ENCODE assay signal across 8 cellular contexts in genomic region chrX:17736856-17737706, GRCh38.
DNase-seq lines count a peak whose midpoint lies in the region; ATAC-seq lines count a peak whose summit lies in the region.

Gene SCML1 (plus strand): TSS chrX:17737493. CDS start chrX:17744187, 6,694 bp downstream.

- ATAC-seq in GM18499 (IDR thresholded peaks at IDR 0.05; ENCODE audit: insufficient read depth, unreplicated experiment) = peak; percentile 60
- peak; percentile 58 for ATAC-seq in HG03097 (IDR thresholded peaks at IDR 0.05; ENCODE audit: low FRiP score, unreplicated experiment)

- peak; percentile 98 for DNase-seq in NCI-H345 (lab: John Stamatoyannopoulos, UW)
- DNase-seq in activated CD4-positive, alpha-beta T cell treated with anti-CD3 and anti-CD28 coated beads, Interleukin-2, amount 50 U/mL, for 1 hour = peak; percentile 86
- DNase-seq in cortex of kidney (lab: John Stamatoyannopoulos, UW) = peak; percentile 37
- DNase-seq in kidney tubule cell (ENCODE audit: low spot score) = peak; percentile 94
- peak; percentile 93 for DNase-seq in stimulated activated CD4-positive, alpha-beta T cell treated with anti-CD3 and anti-CD28 coated beads, Interleukin-15, amount 100 ng/mL, for 24 hours
- no peak for DNase-seq in HuH-7.5 (ENCODE audit: low spot score)
